In the genomic region with DNA sequence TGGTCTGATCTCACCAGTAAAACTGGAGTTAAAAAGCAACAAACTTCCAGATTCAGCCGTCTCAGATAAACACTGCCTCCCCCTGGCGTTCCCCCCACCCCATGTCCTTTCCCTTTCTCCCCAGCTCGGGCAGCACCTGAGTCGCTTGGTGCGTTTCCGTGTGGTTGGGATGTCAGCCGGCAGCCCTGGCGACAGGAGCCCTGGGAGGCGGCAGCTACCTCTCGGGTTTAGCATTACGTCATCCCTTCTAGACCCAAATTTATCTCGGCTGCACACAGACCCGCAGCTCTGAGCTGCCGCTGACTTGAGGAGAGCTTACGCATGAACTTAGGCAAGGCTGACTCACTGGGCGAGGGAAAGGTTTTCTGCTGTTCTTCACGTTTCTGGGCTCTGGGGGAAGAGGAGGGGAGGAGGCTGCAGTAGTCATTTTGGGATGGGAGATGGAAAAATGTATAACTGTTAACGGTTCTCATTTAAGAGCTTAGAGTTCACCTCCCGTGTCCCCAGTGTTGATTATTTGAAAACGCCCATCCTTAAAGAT, we compare ENCODE assay signal across 8 cellular contexts. TPM values are rescaled to one million over a fixed set of nuclear protein-coding genes. Genes with fewer than 3 reads are reported as not detected.
DNase-seq lines count a peak whose midpoint lies in the region; ATAC-seq and TF ChIP-seq lines count a peak whose summit lies in the region.

No MANE protein-coding gene starts in this region.

- intact Hi-C loops in adrenal gland (cut with DNase I), result no loop called here
- intact Hi-C loops in left ventricle myocardium inferior (cut with micrococcal nuclease), result loop anchor here (5.0 kb wide), 1 partner anchor 56 kb away; no protein-coding TSS in a partner anchor
- intact Hi-C loops in prostate gland (cut with DNase I), result loop anchor here (5.0 kb wide), 1 partner anchor 84 kb away; no protein-coding TSS in a partner anchor

- H3K27ac ChIP-seq in adrenal gland, result peak overlapping the region; percentile 61 to 95 (median 82)
- peak overlapping the region; percentile 93 for H3K27ac ChIP-seq in left ventricle myocardium inferior (replicated peaks)
- H3K27ac ChIP-seq in prostate gland, result peak overlapping the region; percentile 33 to 51

- WGBS in adrenal gland, 4 donors, result 1 to 6% (median 3%) methylated on average over 16 to 20 of the region's 20 CpGs
- WGBS in prostate gland, result 3% methylated on average over 20 of the region's 20 CpGs

- no peaks in the 10 kb centered on the region for H3K9me3 ChIP-seq in adrenal gland (replicated peaks in 1 of 3)
- no peaks in the 10 kb centered on the region for H3K9me3 ChIP-seq in left ventricle myocardium inferior (replicated peaks)
- H3K9me3 ChIP-seq in prostate gland, result no peaks in the 10 kb centered on the region

- TF ChIP-seq CTCF in adrenal gland (IDR thresholded peaks at IDR 0.05) (peak in 3 of 6 experiments; percentile 19 to 31 (median 27)), left ventricle myocardium inferior (IDR thresholded peaks at IDR 0.05; ENCODE audit: borderline replicate concordance) (peak; percentile 33), prostate gland (IDR thresholded peaks at IDR 0.05) (peak in 2 of 4 experiments; percentile 22 to 41)

- ATAC-seq in GM21529 (IDR thresholded peaks at IDR 0.05; ENCODE audit: unreplicated experiment), result peak; percentile 62

- peaks cover 20 to 37% of the 10 kb centered on the region in 2 donors for H3K4me1 ChIP-seq in adrenal gland (replicated peaks in 1 of 2)
- H3K4me1 ChIP-seq in left ventricle myocardium inferior, result peaks cover 74% of the 10 kb centered on the region
- no peaks in the 10 kb centered on the region for H3K4me1 ChIP-seq in prostate gland (replicated peaks)

- no peaks in the 10 kb centered on the region for H3K27me3 ChIP-seq in adrenal gland
- H3K27me3 ChIP-seq in left ventricle myocardium inferior (ENCODE audit: low read depth), result no peaks in the 10 kb centered on the region
- H3K27me3 ChIP-seq in prostate gland (replicated peaks; ENCODE audit: insufficient read depth), result no peaks in the 10 kb centered on the region

- peak; percentile 72 for DNase-seq in DMS79 (lab: John Stamatoyannopoulos, UW)
- DNase-seq in HuH-7 (ENCODE audit: low spot score), result peak; percentile 43
- DNase-seq in SW480 (ENCODE audit: low spot score), result peak; percentile 60
- peak; percentile 88 to 95 (median 95) for DNase-seq in adrenal gland
- peak; percentile 77 for DNase-seq in left ventricle myocardium inferior
- peak; percentile 44 for DNase-seq in prostate gland (ENCODE audit: low spot score)
- DNase-seq in NCI-H1930 (lab: John Stamatoyannopoulos, UW), result no peak

- TF ChIP-seq POLR2A in adrenal gland (IDR thresholded peaks at IDR 0.05) (peak; percentile 36 to 91), prostate gland (IDR thresholded peaks at IDR 0.05) (peak; percentile 45)

- H3K36me3 ChIP-seq in adrenal gland (replicated peaks in 1 of 2), result no peaks in the 10 kb centered on the region
- no peaks in the 10 kb centered on the region for H3K36me3 ChIP-seq in left ventricle myocardium inferior
- H3K36me3 ChIP-seq in prostate gland, result no peaks in the 10 kb centered on the region

- H3K4me3 ChIP-seq in adrenal gland, result peak overlapping the region in 1 of 4 donors; percentile 34
- H3K4me3 ChIP-seq in left ventricle myocardium inferior, result peak overlapping the region; percentile 62
- H3K4me3 ChIP-seq in prostate gland, result peak overlapping the region in 1 of 2 donors; percentile 16

RNA-seq across cellular contexts. Expression of gene MXI1, which starts 14.4 kb away (rescaled TPM):
- total RNA-seq in adrenal gland, result 10 to 100 TPM; 27.8 to 69.8 (median 45.1) TPM
- polyA plus RNA-seq in adrenal gland, result 10 to 100 TPM; 22.6 to 33.8 (median 29.4) TPM
- 60.0 TPM for total RNA-seq in left ventricle myocardium inferior
- 10 to 100 TPM; 36.3 to 83.3 TPM for total RNA-seq in prostate gland

Comparison
In these comparisons a context has a peak if more than half of its experiments do, and no peak if none do; other contexts are left out.
1. DNase-seq: peak in DMS79 (single experiment), HuH-7 (single experiment), SW480 (single experiment), adrenal gland (7 of 7), left ventricle myocardium inferior (single experiment) and prostate gland (single experiment); none in NCI-H1930 (0 of 2).
2. H3K27ac ChIP-seq: peak in every context shown above with its lines; median percentile 93 in left ventricle myocardium inferior; 82 in adrenal gland; 42 in prostate gland.
3. intact Hi-C loops: an anchor here in left ventricle myocardium inferior (5.0 kb wide) and prostate gland (5.0 kb wide); none called in adrenal gland.